Comparison of ENCODE assay signal across 1 cellular context in genomic region chr7:116285252-116285651, GRCh38.
TF ChIP-seq lines count a peak whose summit lies in the region.

No MANE protein-coding gene starts in this region.

TF ChIP-seq in endothelial cell of umbilical vein, 7 proteins besides CTCF, POLR2A, EP300 and RAD21:
- no peak for TF ChIP-seq MAX (IDR thresholded peaks at IDR 0.05; ENCODE audit: insufficient read depth, insufficient read length)
- peak; percentile 5 for TF ChIP-seq FOS (IDR thresholded peaks at IDR 0.05; ENCODE audit: borderline replicate concordance, insufficient read depth, low read length)
